15 cellular contexts compared by ENCODE assay signal in the genomic region with DNA sequence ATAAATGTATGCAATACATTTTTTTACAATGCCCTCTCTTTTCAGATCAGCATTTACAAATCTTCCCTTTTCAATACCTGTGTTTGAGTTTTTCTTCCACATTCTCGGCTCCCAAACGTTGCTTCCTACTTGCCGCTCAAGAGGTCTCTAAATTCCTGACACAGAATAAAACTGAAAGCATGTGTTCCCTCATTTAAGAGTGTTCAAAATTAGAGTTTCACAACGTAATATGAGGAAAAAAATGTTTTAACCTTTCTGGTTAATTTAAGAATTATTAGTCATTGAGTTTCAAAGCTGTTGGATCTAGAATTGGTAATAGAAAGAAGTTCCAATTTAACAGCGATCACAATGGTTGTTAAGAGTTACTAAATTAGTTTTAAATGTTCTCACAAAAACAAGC.
DNase-seq lines count a peak whose midpoint lies in the region; FAIRE-seq and TF ChIP-seq lines count a peak whose summit lies in the region.
"Had no signal": no experiment of that assay in that cellular context is flagged by ENCODE, and none has a peak within 500 bp of the region (broad histone marks: within the 10 kb centered on the region; RNA-seq: fewer than 3 reads in every experiment).

No MANE protein-coding gene starts in this region.

- no peak for DNase-seq in CD4-positive, alpha-beta memory T cell
- DNase-seq in GM12892 (ENCODE audit: insufficient read length) = no peak
- DNase-seq in activated CD4-positive, alpha-beta memory T cell treated with anti-CD3 and anti-CD28 coated beads, Interleukin-2, amount 10 ng/mL, durations not matched to agents 7 days and 5 days = no peak
- no peak for DNase-seq in stimulated activated CD4-positive, alpha-beta T cell treated with anti-CD3 and anti-CD28 coated beads, Interleukin-4, amount 100 ng/mL, for 4 hours
- no peak for DNase-seq in NCI-H1105 treated with DMSO at 0.1 percent for 48 hours (lab: John Stamatoyannopoulos, UW)
- DNase-seq in head of caudate nucleus = no peak
- DNase-seq: activated naive CD8-positive, alpha-beta T cell treated with anti-CD3 and anti-CD28 coated beads, Interleukin-2, amount 10 ng/mL, durations not matched to agents 7 days and 5 days; DMS 273 treated with DMSO at 0.1 percent for 48 hours; immature natural killer cell; NCI-H187 treated with DMSO at 0.1 percent for 48 hours; NCI-H446 had no signal

- H3K27ac Mint-ChIP-seq in CD4-positive, alpha-beta memory T cell = peak overlapping the region in 3 of 7 donors; percentile 18 to 38 (median 19)
- H3K27ac Mint-ChIP-seq in activated CD4-positive, alpha-beta memory T cell treated with anti-CD3 and anti-CD28 coated beads, Interleukin-2, amount 10 ng/mL, durations not matched to agents 7 days and 5 days = peak overlapping the region; percentile 9
- H3K27ac Mint-ChIP-seq: activated naive CD8-positive, alpha-beta T cell treated with anti-CD3 and anti-CD28 coated beads, Interleukin-2, amount 10 ng/mL, durations not matched to agents 7 days and 5 days had no signal

- H3K27ac ChIP-seq in CD4-positive, alpha-beta memory T cell (ENCODE audit: low read depth, low read length) = no peak overlapping the region
- peak overlapping the region; percentile 3 for H3K27ac ChIP-seq in skeletal muscle tissue (ENCODE audit: low read depth, low read length)
- H3K27ac ChIP-seq: esophagus muscularis mucosa, SJSA1 had no signal

- H3K9ac ChIP-seq in skeletal muscle tissue (ENCODE audit: low read depth in 1 of 3, low read length in 3 of 3) = no peak overlapping the region

- no peaks in the 10 kb centered on the region for H3K9me3 ChIP-seq in CD4-positive, alpha-beta memory T cell (ENCODE audit: control insufficient read depth in 1 of 2, low read length in 2 of 2)
- no peaks in the 10 kb centered on the region for H3K9me3 ChIP-seq in skeletal muscle tissue (ENCODE audit: control insufficient read depth in 3 of 3, low read length in 3 of 3)
- H3K9me3 ChIP-seq: esophagus muscularis mucosa, SJSA1 had no signal

- FAIRE-seq in GM12892 (lab: Jason Lieb, UNC) = peak; percentile 50

- no peaks in the 10 kb centered on the region for H3K36me3 ChIP-seq in CD4-positive, alpha-beta memory T cell (ENCODE audit: insufficient read depth, low read length)
- H3K36me3 ChIP-seq in skeletal muscle tissue (ENCODE audit: control insufficient read depth in 3 of 3, insufficient read depth in 3 of 3, low read length in 3 of 3) = peaks cover 0 to 5% (median 0%) of the 10 kb centered on the region in 3 donors
- H3K36me3 ChIP-seq: esophagus muscularis mucosa had no signal

- POLR2A ChIA-PET in CD4-positive, alpha-beta memory T cell (lab: Charles Lee; ENCODE audit: partially characterized antibody) = interaction anchor here (1.2 kb wide), 1 partner anchor 39 kb away, joined by 3 read pairs; no protein-coding TSS in a partner anchor
- POLR2A ChIA-PET in activated CD4-positive, alpha-beta memory T cell treated with anti-CD3 and anti-CD28 coated beads, Interleukin-2, amount 10 ng/mL, durations not matched to agents 7 days and 5 days (lab: Charles Lee) = interaction anchor here (0.8 to 1.8 kb wide), 7 partner anchors 8 to 102 kb away, joined by 3 to 8 read pairs (median 4); a partner anchor contains a TSS

- intact Hi-C loops in CD4-positive, alpha-beta memory T cell (cut with micrococcal nuclease) = no loop called here
- intact Hi-C loops in head of caudate nucleus (cut with DNase I) = no loop called here

- H3K36me3 Mint-ChIP-seq in CD4-positive, alpha-beta memory T cell = peaks cover 52 to 73% of the 10 kb centered on the region in 2 donors
- H3K36me3 Mint-ChIP-seq in activated CD4-positive, alpha-beta memory T cell treated with anti-CD3 and anti-CD28 coated beads, Interleukin-2, amount 10 ng/mL, durations not matched to agents 7 days and 5 days (ENCODE audit: low read depth) = peaks cover 89% of the 10 kb centered on the region

- CTCF ChIA-PET in CD4-positive, alpha-beta memory T cell (lab: Charles Lee; ENCODE audit: partially characterized antibody) = no interaction called here
- CTCF ChIA-PET in activated CD4-positive, alpha-beta memory T cell treated with anti-CD3 and anti-CD28 coated beads, Interleukin-2, amount 10 ng/mL, durations not matched to agents 7 days and 5 days (lab: Charles Lee) = no interaction called here

- TF ChIP-seq POLR2A in GM12892 (IDR thresholded peaks at IDR 0.05; ENCODE audit: low read depth, low read length) = no peak

- no peaks in the 10 kb centered on the region for H3K27me3 ChIP-seq in CD4-positive, alpha-beta memory T cell (ENCODE audit: insufficient read depth, low read length)
- no peaks in the 10 kb centered on the region for H3K27me3 ChIP-seq in skeletal muscle tissue (ENCODE audit: control insufficient read depth in 3 of 3, insufficient read depth in 3 of 3, low read length in 3 of 3)
- H3K27me3 ChIP-seq: esophagus muscularis mucosa, SJSA1 had no signal

- peak overlapping the region in 5 of 8 donors; percentile 6 to 45 (median 12) for H3K4me3 Mint-ChIP-seq in CD4-positive, alpha-beta memory T cell
- H3K4me3 Mint-ChIP-seq in activated CD4-positive, alpha-beta memory T cell treated with anti-CD3 and anti-CD28 coated beads, Interleukin-2, amount 10 ng/mL, durations not matched to agents 7 days and 5 days = peak overlapping the region; percentile 5
- H3K4me3 Mint-ChIP-seq: activated naive CD8-positive, alpha-beta T cell treated with anti-CD3 and anti-CD28 coated beads, Interleukin-2, amount 10 ng/mL, durations not matched to agents 7 days and 5 days; immature natural killer cell; neural crest cell had no signal

- H3K4me1 Mint-ChIP-seq in CD4-positive, alpha-beta memory T cell = peaks cover 42 to 80% (median 62%) of the 10 kb centered on the region in 4 donors
- H3K4me1 Mint-ChIP-seq in activated CD4-positive, alpha-beta memory T cell treated with anti-CD3 and anti-CD28 coated beads, Interleukin-2, amount 10 ng/mL, durations not matched to agents 7 days and 5 days = peaks cover 59% of the 10 kb centered on the region
- H3K4me1 Mint-ChIP-seq: neural crest cell had no signal

- H3K4me3 ChIP-seq in CD4-positive, alpha-beta memory T cell (ENCODE audit: low read length in 2 of 2) = no peak overlapping the region
- no peak overlapping the region for H3K4me3 ChIP-seq in skeletal muscle tissue (ENCODE audit: low read length in 3 of 3)
- H3K4me3 ChIP-seq: esophagus muscularis mucosa, SJSA1 had no signal

- no peaks in the 10 kb centered on the region for H3K27me3 Mint-ChIP-seq in CD4-positive, alpha-beta memory T cell
- H3K27me3 Mint-ChIP-seq in activated CD4-positive, alpha-beta memory T cell treated with anti-CD3 and anti-CD28 coated beads, Interleukin-2, amount 10 ng/mL, durations not matched to agents 7 days and 5 days = no peaks in the 10 kb centered on the region
- H3K27me3 Mint-ChIP-seq: activated naive CD8-positive, alpha-beta T cell treated with anti-CD3 and anti-CD28 coated beads, Interleukin-2, amount 10 ng/mL, durations not matched to agents 7 days and 5 days had no signal

- H3K9me3 Mint-ChIP-seq in CD4-positive, alpha-beta memory T cell = peaks cover 0 to 2% (median 0%) of the 10 kb centered on the region in 8 donors
- peaks cover 4% of the 10 kb centered on the region for H3K9me3 Mint-ChIP-seq in activated CD4-positive, alpha-beta memory T cell treated with anti-CD3 and anti-CD28 coated beads, Interleukin-2, amount 10 ng/mL, durations not matched to agents 7 days and 5 days
- H3K9me3 Mint-ChIP-seq: immature natural killer cell, neural crest cell had no signal

- H3K4me1 ChIP-seq in CD4-positive, alpha-beta memory T cell (ENCODE audit: insufficient read depth, low read length) = peaks cover 17% of the 10 kb centered on the region
- peaks cover 0 to 8% (median 4%) of the 10 kb centered on the region in 3 donors for H3K4me1 ChIP-seq in skeletal muscle tissue (ENCODE audit: control insufficient read depth in 3 of 3, insufficient read depth in 3 of 3, low read length in 3 of 3)
